In the genomic region with DNA sequence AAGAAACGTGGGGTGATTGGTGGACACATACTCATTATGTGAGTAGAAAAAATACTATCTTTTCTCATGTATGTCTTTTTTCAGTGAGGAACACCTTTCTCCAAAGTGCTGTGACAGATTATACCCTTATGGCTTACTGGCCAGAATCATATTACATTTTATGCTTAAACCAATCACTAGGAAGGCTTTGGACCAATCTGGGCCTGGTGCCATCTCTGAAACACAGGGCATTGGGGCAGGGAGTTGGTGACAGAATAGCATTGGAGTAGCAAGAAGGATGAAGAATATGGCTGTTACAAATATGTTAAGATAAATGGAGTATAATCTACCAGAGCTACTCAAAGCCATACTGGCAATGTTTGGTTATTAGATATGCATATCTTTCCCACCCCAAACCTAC, we compare ENCODE assay signal across 1 cellular context.
TF ChIP-seq lines count a peak whose summit lies in the region.

No MANE protein-coding gene starts in this region.

TF ChIP-seq in HepG2, 621 proteins besides CTCF, POLR2A, EP300 and RAD21:
- no peak for TF ChIP-seq SOX5 (CRISPR knock-in tag; IDR thresholded peaks at IDR 0.05; ENCODE audit: borderline replicate concordance)
- TF ChIP-seq ZNF781 (CRISPR knock-in tag; IDR thresholded peaks at IDR 0.05; ENCODE audit: borderline replicate concordance, not compliant biosample characterization): no peak
- TF ChIP-seq, protein P1, sequence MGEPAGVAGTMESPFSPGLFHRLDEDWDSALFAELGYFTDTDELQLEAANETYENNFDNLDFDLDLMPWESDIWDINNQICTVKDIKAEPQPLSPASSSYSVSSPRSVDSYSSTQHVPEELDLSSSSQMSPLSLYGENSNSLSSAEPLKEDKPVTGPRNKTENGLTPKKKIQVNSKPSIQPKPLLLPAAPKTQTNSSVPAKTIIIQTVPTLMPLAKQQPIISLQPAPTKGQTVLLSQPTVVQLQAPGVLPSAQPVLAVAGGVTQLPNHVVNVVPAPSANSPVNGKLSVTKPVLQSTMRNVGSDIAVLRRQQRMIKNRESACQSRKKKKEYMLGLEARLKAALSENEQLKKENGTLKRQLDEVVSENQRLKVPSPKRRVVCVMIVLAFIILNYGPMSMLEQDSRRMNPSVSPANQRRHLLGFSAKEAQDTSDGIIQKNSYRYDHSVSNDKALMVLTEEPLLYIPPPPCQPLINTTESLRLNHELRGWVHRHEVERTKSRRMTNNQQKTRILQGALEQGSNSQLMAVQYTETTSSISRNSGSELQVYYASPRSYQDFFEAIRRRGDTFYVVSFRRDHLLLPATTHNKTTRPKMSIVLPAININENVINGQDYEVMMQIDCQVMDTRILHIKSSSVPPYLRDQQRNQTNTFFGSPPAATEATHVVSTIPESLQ (CRISPR knock-in tag; conservative IDR thresholded peaks at IDR 0.05): no peak
- TF ChIP-seq MTA3 (CRISPR knock-in tag; IDR thresholded peaks at IDR 0.05): no peak
- no peak for TF ChIP-seq ZNF33B (CRISPR knock-in tag; IDR thresholded peaks at IDR 0.05)
- no peak for TF ChIP-seq EZH2 (conservative IDR thresholded peaks at IDR 0.05; ENCODE audit: low read depth, low read length)
- no peak for TF ChIP-seq HIVEP1 (CRISPR knock-in tag; IDR thresholded peaks at IDR 0.05)
- no peak for TF ChIP-seq U2AF1 (optimal IDR thresholded peaks at IDR 0.05; ENCODE audit: low read depth, low read length)
- no peak for TF ChIP-seq GZF1 (CRISPR knock-in tag; IDR thresholded peaks at IDR 0.05)
- TF ChIP-seq, protein P2, sequence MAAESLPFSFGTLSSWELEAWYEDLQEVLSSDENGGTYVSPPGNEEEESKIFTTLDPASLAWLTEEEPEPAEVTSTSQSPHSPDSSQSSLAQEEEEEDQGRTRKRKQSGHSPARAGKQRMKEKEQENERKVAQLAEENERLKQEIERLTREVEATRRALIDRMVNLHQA (CRISPR knock-in tag; IDR thresholded peaks at IDR 0.05): no peak
- no peak for TF ChIP-seq ZNF570 (CRISPR knock-in tag; IDR thresholded peaks at IDR 0.05; ENCODE audit: borderline replicate concordance)
- no peak for TF ChIP-seq RBM22 (optimal IDR thresholded peaks at IDR 0.05; ENCODE audit: low read length)
- TF ChIP-seq, protein P3, sequence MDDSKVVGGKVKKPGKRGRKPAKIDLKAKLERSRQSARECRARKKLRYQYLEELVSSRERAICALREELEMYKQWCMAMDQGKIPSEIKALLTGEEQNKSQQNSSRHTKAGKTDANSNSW (CRISPR knock-in tag; IDR thresholded peaks at IDR 0.05; ENCODE audit: borderline replicate concordance): no peak
- TF ChIP-seq ZNF205 (CRISPR knock-in tag; IDR thresholded peaks at IDR 0.05): no peak
- TF ChIP-seq, protein P4, sequence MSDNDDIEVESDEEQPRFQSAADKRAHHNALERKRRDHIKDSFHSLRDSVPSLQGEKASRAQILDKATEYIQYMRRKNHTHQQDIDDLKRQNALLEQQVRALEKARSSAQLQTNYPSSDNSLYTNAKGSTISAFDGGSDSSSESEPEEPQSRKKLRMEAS (IDR thresholded peaks at IDR 0.05): no peak
- no peak for TF ChIP-seq ZFP41 (CRISPR knock-in tag; IDR thresholded peaks at IDR 0.05; ENCODE audit: borderline replicate concordance)
- TF ChIP-seq, protein P5, sequence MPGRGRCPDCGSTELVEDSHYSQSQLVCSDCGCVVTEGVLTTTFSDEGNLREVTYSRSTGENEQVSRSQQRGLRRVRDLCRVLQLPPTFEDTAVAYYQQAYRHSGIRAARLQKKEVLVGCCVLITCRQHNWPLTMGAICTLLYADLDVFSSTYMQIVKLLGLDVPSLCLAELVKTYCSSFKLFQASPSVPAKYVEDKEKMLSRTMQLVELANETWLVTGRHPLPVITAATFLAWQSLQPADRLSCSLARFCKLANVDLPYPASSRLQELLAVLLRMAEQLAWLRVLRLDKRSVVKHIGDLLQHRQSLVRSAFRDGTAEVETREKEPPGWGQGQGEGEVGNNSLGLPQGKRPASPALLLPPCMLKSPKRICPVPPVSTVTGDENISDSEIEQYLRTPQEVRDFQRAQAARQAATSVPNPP (CRISPR knock-in tag; IDR thresholded peaks at IDR 0.05): no peak
- TF ChIP-seq, protein P6, sequence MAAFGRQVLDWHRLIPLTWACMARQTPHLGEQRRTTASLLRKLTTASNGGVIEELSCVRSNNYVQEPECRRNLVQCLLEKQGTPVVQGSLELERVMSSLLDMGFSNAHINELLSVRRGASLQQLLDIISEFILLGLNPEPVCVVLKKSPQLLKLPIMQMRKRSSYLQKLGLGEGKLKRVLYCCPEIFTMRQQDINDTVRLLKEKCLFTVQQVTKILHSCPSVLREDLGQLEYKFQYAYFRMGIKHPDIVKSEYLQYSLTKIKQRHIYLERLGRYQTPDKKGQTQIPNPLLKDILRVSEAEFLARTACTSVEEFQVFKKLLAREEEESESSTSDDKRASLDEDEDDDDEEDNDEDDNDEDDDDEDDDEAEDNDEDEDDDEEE (CRISPR knock-in tag; IDR thresholded peaks at IDR 0.05): no peak
- no peak for TF ChIP-seq ZNF546 (CRISPR knock-in tag; conservative IDR thresholded peaks at IDR 0.05)
- no peak for TF ChIP-seq ZNF564 (CRISPR knock-in tag; IDR thresholded peaks at IDR 0.05)
